ENCODE assay signal across 15 cellular contexts in the genomic region with DNA sequence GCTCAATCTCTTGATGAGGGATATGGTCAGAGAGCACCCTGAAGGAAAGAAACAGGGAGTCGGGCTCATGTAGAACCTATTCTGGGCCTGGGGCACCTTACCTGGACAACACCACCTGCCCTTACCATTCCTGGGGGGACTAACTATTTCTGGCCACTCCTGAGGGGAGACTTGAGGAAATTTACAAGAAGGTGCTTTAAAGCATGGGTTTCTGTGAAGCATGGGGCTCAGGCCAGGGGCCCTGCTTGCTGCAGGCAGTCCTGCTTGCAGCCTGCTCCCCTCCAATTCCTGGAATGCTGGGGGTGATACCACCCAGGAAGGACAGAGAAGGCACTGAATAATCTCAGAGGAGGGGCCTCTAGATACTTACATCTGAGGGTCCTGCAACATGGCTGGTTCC. TPM values are rescaled to one million over a fixed set of nuclear protein-coding genes. Genes with fewer than 3 reads are reported as not detected.
A peak's percentile ranks its signal among the peaks of the same experiment; 100 is the strongest.
DNase-seq lines count a peak whose midpoint lies in the region; ATAC-seq and TF ChIP-seq lines count a peak whose summit lies in the region.
"Had no signal": no experiment of that assay in that cellular context is flagged by ENCODE, and none has a peak within 500 bp of the region (broad histone marks: within the 10 kb centered on the region; RNA-seq: fewer than 3 reads in every experiment).

No MANE protein-coding gene starts in this region.

- H3K4me3 Mint-ChIP-seq in chondrocyte (ENCODE audit: unreplicated experiment): no peak overlapping the region
- H3K4me3 Mint-ChIP-seq: CD4-positive, CD25-positive, alpha-beta regulatory T cell had no signal

- peaks cover 9% of the 10 kb centered on the region for H3K4me1 Mint-ChIP-seq in chondrocyte (ENCODE audit: low read depth)

- H2BK120ac ChIP-seq in mesenchymal stem cell (ENCODE audit: low read depth, low read length): no peak overlapping the region

- H3K9ac ChIP-seq in mesenchymal stem cell (ENCODE audit: low read length): no peak overlapping the region
- H3K9ac ChIP-seq: BLaER1 treated with 17β-estradiol and CSF1 and Interleukin-3, amounts not matched to agents 10 nM and 100 nM had no signal

- H3K18ac ChIP-seq in mesenchymal stem cell (ENCODE audit: low read depth in 1 of 2, low read length in 2 of 2): peak overlapping the region; percentile 4 to 34

- no peak overlapping the region for H3K4ac ChIP-seq in mesenchymal stem cell (ENCODE audit: low read depth in 1 of 2, low read length in 2 of 2)

- no peak overlapping the region for H3K4me2 ChIP-seq in mesenchymal stem cell (ENCODE audit: low read length, poor library complexity, severe bottlenecking)
- H3K4me2 ChIP-seq: A549 had no signal

- H3K14ac ChIP-seq in mesenchymal stem cell (ENCODE audit: low read length in 2 of 2): peak overlapping the region in 1 of 2 experiments; percentile 57

- no peaks in the 10 kb centered on the region for H3K36me3 Mint-ChIP-seq in chondrocyte (ENCODE audit: low read depth)
- H3K36me3 Mint-ChIP-seq: CD4-positive, CD25-positive, alpha-beta regulatory T cell had no signal

- DNase-seq in HL-60 (ENCODE audit: low read depth in 1 of 2, low spot score in 1 of 2) (no peak), chondrocyte (ENCODE audit: low spot score) (no peak), mesenchymal stem cell (no peak)
- DNase-seq: AML-193; CD4-positive, CD25-positive, alpha-beta regulatory T cell; DMS53; IMR-90 had no signal

- no peak overlapping the region for H2AK5ac ChIP-seq in mesenchymal stem cell (ENCODE audit: low read length, severe bottlenecking)

- no peaks in the 10 kb centered on the region for H3K9me3 Mint-ChIP-seq in chondrocyte (ENCODE audit: low read depth)

- H3K36me3 ChIP-seq in mesenchymal stem cell (ENCODE audit: control insufficient read depth in 1 of 2, insufficient read depth in 2 of 2, low read depth in 1 of 2, low read length in 2 of 2): no peaks in the 10 kb centered on the region

- H3K4me1 ChIP-seq in mesenchymal stem cell (ENCODE audit: control insufficient read depth, insufficient read depth, low read depth, low read length): no peaks in the 10 kb centered on the region
- H3K4me1 ChIP-seq: A549 had no signal

- H3K23ac ChIP-seq in mesenchymal stem cell (ENCODE audit: low read length in 2 of 2): no peak overlapping the region

- no peak overlapping the region for H4K8ac ChIP-seq in mesenchymal stem cell (ENCODE audit: low read length)

- no peak overlapping the region for H2BK15ac ChIP-seq in mesenchymal stem cell (ENCODE audit: low read depth, poor library complexity, severe bottlenecking)

- 90% methylated on average over 1 of the region's 1 CpG for WGBS in mesenchymal stem cell

- H3K4me3 ChIP-seq in HL-60 (replicated peaks; ENCODE audit: insufficient read depth, low read length): no peak overlapping the region
- no peak overlapping the region for H3K4me3 ChIP-seq in mesenchymal stem cell (ENCODE audit: insufficient read depth in 1 of 2, low read depth in 1 of 2, low read length in 2 of 2)
- H3K4me3 ChIP-seq: A549; BLaER1 treated with 17β-estradiol and CSF1 and Interleukin-3, amounts not matched to agents 10 nM and 100 nM had no signal

- ATAC-seq in HG02852 (IDR thresholded peaks at IDR 0.05; ENCODE audit: unreplicated experiment) (no peak), GM18520 (IDR thresholded peaks at IDR 0.05; ENCODE audit: unreplicated experiment) (no peak), HG03175 (IDR thresholded peaks at IDR 0.05; ENCODE audit: unreplicated experiment) (no peak)
- ATAC-seq: A549, HCT116 had no signal

- H2AFZ ChIP-seq in mesenchymal stem cell (ENCODE audit: low read depth, low read length): no peak overlapping the region

- H3K79me1 ChIP-seq in mesenchymal stem cell (replicated peaks; ENCODE audit: low read length, poor library complexity, severe bottlenecking): no peaks in the 10 kb centered on the region

- H2BK5ac ChIP-seq in mesenchymal stem cell (ENCODE audit: low read depth, low read length, poor library complexity, severe bottlenecking): no peak overlapping the region

- H3K27me3 Mint-ChIP-seq in chondrocyte (ENCODE audit: low read depth): peaks cover 16% of the 10 kb centered on the region

- peak overlapping the region; percentile 93 for H3K27ac ChIP-seq in HL-60 (replicated peaks)
- H3K27ac ChIP-seq in mesenchymal stem cell (ENCODE audit: low read length, poor library complexity, severe bottlenecking): no peak overlapping the region
- H3K27ac ChIP-seq: A549; BLaER1 treated with 17β-estradiol and CSF1 and Interleukin-3, amounts not matched to agents 10 nM and 100 nM had no signal

- H3K9me3 ChIP-seq in mesenchymal stem cell (ENCODE audit: control insufficient read depth, low read length): no peaks in the 10 kb centered on the region
- H3K9me3 ChIP-seq: A549 had no signal

- no peak for TF ChIP-seq CTCF in HL-60 (IDR thresholded peaks at IDR 0.05; ENCODE audit: insufficient read depth, low read length)
- no peak for TF ChIP-seq CTCF in chondrocyte (IDR thresholded peaks at IDR 0.05)

- H3K27me3 ChIP-seq in HL-60 (ENCODE audit: insufficient read depth, poor library complexity, severe bottlenecking) (no peaks in the 10 kb centered on the region), mesenchymal stem cell (ENCODE audit: control insufficient read depth in 1 of 2, insufficient read depth in 1 of 2, low read length in 2 of 2) (peaks cover 18% of the 10 kb centered on the region in 2 experiments)
- H3K27me3 ChIP-seq: BLaER1 treated with 17β-estradiol and CSF1 and Interleukin-3, amounts not matched to agents 10 nM and 100 nM had no signal

- H2BK12ac ChIP-seq in mesenchymal stem cell (ENCODE audit: low read length in 2 of 2): no peak overlapping the region

- no peak overlapping the region for H4K91ac ChIP-seq in mesenchymal stem cell (ENCODE audit: low read length)

- H3K27ac Mint-ChIP-seq in chondrocyte (ENCODE audit: unreplicated experiment): peak overlapping the region; percentile 72
- H3K27ac Mint-ChIP-seq: CD4-positive, CD25-positive, alpha-beta regulatory T cell had no signal

RNA-seq across cellular contexts. Expression of a gene that starts 44.9 kb away (rescaled TPM):
- 0.07 TPM in 1 of 3 replicates, not detected in the others for total RNA-seq in chondrocyte
- not detected for polyA plus RNA-seq in mesenchymal stem cell (2013, experiment 1 of 2)
- polyA plus RNA-seq in mesenchymal stem cell (2013, experiment 2 of 2): 0.01 TPM
- total RNA-seq: HT-29, IMR-90 had no signal
- polyA plus RNA-seq: AG04450; CD4-positive, CD25-positive, alpha-beta regulatory T cell; IMR-90 had no signal
